In genomic region chr2:223772363-223772762, GRCh38 we compare ENCODE assay signal across 31 cellular contexts.
"Had no signal": no experiment of that assay in that cellular context is flagged by ENCODE, and none has a peak within 500 bp of the region (broad histone marks: within the 10 kb centered on the region; RNA-seq: fewer than 3 reads in every experiment).

No MANE protein-coding gene starts in this region.

- H3K27ac Mint-ChIP-seq: activated CD8-positive, alpha-beta memory T cell treated with anti-CD3 and anti-CD28 coated beads, Interleukin-2, amount 10 ng/mL, durations not matched to agents 7 days and 5 days; activated CD8-positive, alpha-beta T cell treated with anti-CD3 and anti-CD28 coated beads, Interleukin-2, amount 10 ng/mL, durations not matched to agents 7 days and 5 days; activated naive CD4-positive, alpha-beta T cell treated with anti-CD3 and anti-CD28 coated beads, Interleukin-2, amount 50 U/mL, for 24 hours; activated naive CD8-positive, alpha-beta T cell treated with anti-CD3 and anti-CD28 coated beads, Interleukin-2, amount 50 U/mL, for 24 hours; activated T-helper 2 cell treated with anti-CD3 and anti-CD28 coated beads, Interferon-gamma antibody, Interleukin-2, Interleukin-4, amounts not matched to agents 10 μg/mL and 5 μg/mL and 100 μg/mL, durations not matched to agents 14 hours and 24 hours and 36 hours; nephron progenitor cell; progenitor cell of endocrine pancreas; stimulated activated naive B cell treated with anti-CD40 and anti-IgM and Interleukin-4, amounts not matched to agents 10 μg/mL and 1 μg/mL and 100 μg/mL, for 72 hours; T-helper 17 cell had no signal

- H3K4me1 ChIP-seq: heart left ventricle, sigmoid colon, stomach, upper lobe of left lung, vagina had no signal

- H3K9me3 Mint-ChIP-seq: activated naive CD4-positive, alpha-beta T cell treated with anti-CD3 and anti-CD28 coated beads, Interleukin-2, amount 50 U/mL, for 24 hours; activated naive CD8-positive, alpha-beta T cell treated with anti-CD3 and anti-CD28 coated beads, Interleukin-2, amount 50 U/mL, for 24 hours; nephron progenitor cell had no signal

- H3K4me1 Mint-ChIP-seq: activated naive CD4-positive, alpha-beta T cell treated with anti-CD3 and anti-CD28 coated beads, Interleukin-2, amount 50 U/mL, for 24 hours had no signal

- H3K36me3 ChIP-seq: cardiac muscle cell, heart left ventricle, ovary, sigmoid colon, vagina had no signal

- H3K4me3 ChIP-seq: cardiac muscle cell, heart left ventricle, ovary, sigmoid colon, stomach, thyroid gland, upper lobe of left lung, vagina had no signal

- H3K27me3 Mint-ChIP-seq: activated CD8-positive, alpha-beta memory T cell treated with anti-CD3 and anti-CD28 coated beads, Interleukin-2, amount 10 ng/mL, durations not matched to agents 7 days and 5 days; activated naive CD4-positive, alpha-beta T cell treated with anti-CD3 and anti-CD28 coated beads, Interleukin-2, amount 50 U/mL, for 24 hours; activated naive CD8-positive, alpha-beta T cell treated with anti-CD3 and anti-CD28 coated beads, Interleukin-2, amount 50 U/mL, for 24 hours; naive B cell; progenitor cell of endocrine pancreas; stimulated activated naive B cell treated with anti-CD40 and anti-IgM and Interleukin-4, amounts not matched to agents 10 μg/mL and 1 μg/mL and 100 μg/mL, for 72 hours; T-helper 17 cell had no signal

- ATAC-seq: activated CD8-positive, alpha-beta memory T cell treated with anti-CD3 and anti-CD28 coated beads, Interleukin-2, amount 10 ng/mL, durations not matched to agents 7 days and 5 days; activated CD8-positive, alpha-beta T cell treated with anti-CD3 and anti-CD28 coated beads, Interleukin-2, amount 10 ng/mL, durations not matched to agents 7 days and 5 days; activated naive CD8-positive, alpha-beta T cell treated with anti-CD3 and anti-CD28 coated beads, Interleukin-2, amount 50 U/mL, for 24 hours; heart left ventricle; left cardiac atrium; left ventricle myocardium superior; stimulated activated naive B cell treated with anti-CD40 and anti-IgM and Interleukin-4, amounts not matched to agents 10 μg/mL and 1 μg/mL and 100 μg/mL, for 72 hours; T-helper 17 cell had no signal

- FAIRE-seq: endothelial cell of umbilical vein, small intestine had no signal

- H3K27me3 ChIP-seq: cardiac muscle cell, heart left ventricle, ovary, sigmoid colon, stomach, thyroid gland, upper lobe of left lung, vagina had no signal

- H3K9me3 ChIP-seq: heart left ventricle, ovary, sigmoid colon, stomach, thyroid gland, upper lobe of left lung, vagina had no signal

- H3K27ac ChIP-seq: cardiac muscle cell, heart left ventricle, ovary, sigmoid colon, stomach, thyroid gland, upper lobe of left lung, vagina had no signal

- DNase-seq: activated CD4-positive, alpha-beta T cell treated with anti-CD3 and anti-CD28 coated beads for 1 hour; activated CD8-positive, alpha-beta memory T cell treated with anti-CD3 and anti-CD28 coated beads, Interleukin-2, amount 10 ng/mL, durations not matched to agents 7 days and 5 days; activated CD8-positive, alpha-beta T cell treated with anti-CD3 and anti-CD28 coated beads, Interleukin-2, amount 10 ng/mL, durations not matched to agents 7 days and 5 days; activated naive CD8-positive, alpha-beta T cell treated with anti-CD3 and anti-CD28 coated beads, Interleukin-2, amount 50 U/mL, for 24 hours; activated T-cell treated with anti-CD3 and anti-CD28 coated beads, Interleukin-2, amount 50 U/mL, for 48 hours; anterior cingulate cortex; foreskin fibroblast; heart left ventricle; islet precursor cell; left cardiac atrium; left ventricle myocardium superior; naive B cell; nephron progenitor cell; ovary; retina; sigmoid colon; small intestine; stimulated activated CD4-positive, alpha-beta T cell treated with anti-CD3 and anti-CD28 coated beads, Interleukin-1b, Interleukin-23, amount 100 ng/mL, for 48 hours; stimulated activated naive B cell treated with anti-CD40 and anti-IgM and Interleukin-4, amounts not matched to agents 10 μg/mL and 1 μg/mL and 100 μg/mL, for 72 hours; stomach; SW 1271; T-helper 17 cell; T1000; thyroid gland had no signal

- H3K4me3 Mint-ChIP-seq: activated CD8-positive, alpha-beta memory T cell treated with anti-CD3 and anti-CD28 coated beads, Interleukin-2, amount 10 ng/mL, durations not matched to agents 7 days and 5 days; activated CD8-positive, alpha-beta T cell treated with anti-CD3 and anti-CD28 coated beads, Interleukin-2, amount 10 ng/mL, durations not matched to agents 7 days and 5 days; activated naive CD4-positive, alpha-beta T cell treated with anti-CD3 and anti-CD28 coated beads, Interleukin-2, amount 50 U/mL, for 24 hours; activated naive CD8-positive, alpha-beta T cell treated with anti-CD3 and anti-CD28 coated beads, Interleukin-2, amount 50 U/mL, for 24 hours; naive B cell; nephron progenitor cell; stimulated activated naive B cell treated with anti-CD40 and anti-IgM and Interleukin-4, amounts not matched to agents 10 μg/mL and 1 μg/mL and 100 μg/mL, for 72 hours; T-helper 17 cell had no signal
